1 cellular context compared by ENCODE assay signal in genomic region chr9:127734247-127734746, GRCh38.
TF ChIP-seq lines count a peak whose summit lies in the region.

No MANE protein-coding gene starts in this region.

TF ChIP-seq in GM12891, 5 proteins besides CTCF, POLR2A, EP300 and RAD21:
- TF ChIP-seq POLR2AphosphoS5 (IDR thresholded peaks at IDR 0.05; ENCODE audit: low read depth, low read length) (no peak), SPI1 (IDR thresholded peaks at IDR 0.05; ENCODE audit: low read depth, low read length) (no peak), POU2F2 (IDR thresholded peaks at IDR 0.05; ENCODE audit: low read depth, low read length) (no peak), TAF1 (IDR thresholded peaks at IDR 0.05; ENCODE audit: low read depth, low read length) (no peak), PAX5 (IDR thresholded peaks at IDR 0.05; ENCODE audit: insufficient read depth, low read length, severe bottlenecking) (no peak)
